Comparison of ENCODE assay signal across 16 cellular contexts in genomic region chr5:95673076-95673475, GRCh38. TPM values are rescaled to one million over a fixed set of nuclear protein-coding genes. Genes with fewer than 3 reads are reported as not detected.
DNase-seq lines count a peak whose midpoint lies in the region; ATAC-seq and TF ChIP-seq lines count a peak whose summit lies in the region.
"Had no signal": no experiment of that assay in that cellular context is flagged by ENCODE, and none has a peak within 500 bp of the region (broad histone marks: within the 10 kb centered on the region; RNA-seq: fewer than 3 reads in every experiment).

No MANE protein-coding gene starts in this region.

- peak overlapping the region in 1 of 2 experiments; percentile 11 for H3K4ac ChIP-seq in mesenchymal stem cell (ENCODE audit: low read depth in 1 of 2, low read length in 2 of 2)

- peak overlapping the region in 1 of 2 experiments; percentile 51 for H3K14ac ChIP-seq in mesenchymal stem cell (ENCODE audit: low read length in 2 of 2)

- no peak for TF ChIP-seq CTCF in fibroblast of mammary gland (conservative IDR thresholded peaks at IDR 0.05; ENCODE audit: control insufficient read depth, insufficient read depth, low read depth, low read length)

- H3K23ac ChIP-seq in mesenchymal stem cell (ENCODE audit: low read length in 2 of 2) = no peak overlapping the region

- no peaks in the 10 kb centered on the region for H3K36me3 ChIP-seq in mesenchymal stem cell (ENCODE audit: control insufficient read depth in 1 of 2, insufficient read depth in 2 of 2, low read depth in 1 of 2, low read length in 2 of 2)

- peak; percentile 17 for DNase-seq in AG08396 (ENCODE audit: low spot score)
- peak; percentile 34 for DNase-seq in NCI-H460 (ENCODE audit: extremely low read depth, low read depth)
- DNase-seq in fibroblast of mammary gland (ENCODE audit: low read depth) = peak; percentile 32
- peak; percentile 43 for DNase-seq in mesenchymal stem cell
- DNase-seq in left colon = no peak
- no peak for DNase-seq in NCI-H187 (lab: John Stamatoyannopoulos, UW)
- no peak for DNase-seq in kidney glomerular epithelial cell (lab: John Stamatoyannopoulos, UW)
- DNase-seq in mesenteric fat pad (ENCODE audit: low spot score) = no peak
- DNase-seq: ACHN; activated effector memory CD4-positive, alpha-beta T cell treated with anti-CD3 and anti-CD28 coated beads, Interleukin-2, amount 50 U/mL, for 16 hours; GDM1; NCI-H1694; NCI-H446 treated with DMSO at 0.1 percent for 48 hours had no signal

- H4K91ac ChIP-seq in mesenchymal stem cell (ENCODE audit: low read length) = peak overlapping the region; percentile 80

- H3K4me2 ChIP-seq in mesenchymal stem cell (ENCODE audit: low read length, poor library complexity, severe bottlenecking) = no peak overlapping the region

- 69% methylated on average over 3 of the region's 3 CpGs for WGBS in mesenchymal stem cell

- peak overlapping the region; percentile 28 for H2BK15ac ChIP-seq in mesenchymal stem cell (ENCODE audit: low read depth, poor library complexity, severe bottlenecking)

- no peak overlapping the region for H3K27ac ChIP-seq in mesenchymal stem cell (ENCODE audit: low read length, poor library complexity, severe bottlenecking)
- H3K27ac ChIP-seq: parathyroid adenoma had no signal

- ATAC-seq in left colon = no peak

- intact Hi-C loops in left colon (cut with DNase I, micrococcal nuclease) = loop anchor here in 1 of 2 donors (5.0 kb wide), 1 partner anchor 54 kb away; no protein-coding TSS in a partner anchor

- H3K4me3 ChIP-seq in fibroblast of mammary gland (ENCODE audit: control insufficient read depth, low read depth, low read length) (no peak overlapping the region), mesenchymal stem cell (ENCODE audit: insufficient read depth in 1 of 2, low read depth in 1 of 2, low read length in 2 of 2) (no peak overlapping the region)

- peak overlapping the region; percentile 54 to 74 for H3K18ac ChIP-seq in mesenchymal stem cell (ENCODE audit: low read depth in 1 of 2, low read length in 2 of 2)

- H2AFZ ChIP-seq in mesenchymal stem cell (ENCODE audit: low read depth, low read length) = no peak overlapping the region
- H2AFZ ChIP-seq: parathyroid adenoma had no signal

- no peak overlapping the region for H2BK5ac ChIP-seq in mesenchymal stem cell (ENCODE audit: low read depth, low read length, poor library complexity, severe bottlenecking)

- no peaks in the 10 kb centered on the region for H3K79me1 ChIP-seq in mesenchymal stem cell (replicated peaks; ENCODE audit: low read length, poor library complexity, severe bottlenecking)

- H2BK120ac ChIP-seq in mesenchymal stem cell (ENCODE audit: low read depth, low read length) = no peak overlapping the region

- H3K4me1 ChIP-seq in mesenchymal stem cell (ENCODE audit: control insufficient read depth, insufficient read depth, low read depth, low read length) = no peaks in the 10 kb centered on the region

- no peaks in the 10 kb centered on the region for H3K27me3 ChIP-seq in mesenchymal stem cell (ENCODE audit: control insufficient read depth in 1 of 2, insufficient read depth in 1 of 2, low read length in 2 of 2)

- H2BK12ac ChIP-seq in mesenchymal stem cell (ENCODE audit: low read length in 2 of 2) = no peak overlapping the region

- no peak overlapping the region for H4K8ac ChIP-seq in mesenchymal stem cell (ENCODE audit: low read length)

- no peak overlapping the region for H3K9ac ChIP-seq in mesenchymal stem cell (ENCODE audit: low read length)
- H3K9ac ChIP-seq: parathyroid adenoma had no signal

- H2AK5ac ChIP-seq in mesenchymal stem cell (ENCODE audit: low read length, severe bottlenecking) = no peak overlapping the region

- no peaks in the 10 kb centered on the region for H3K9me3 ChIP-seq in mesenchymal stem cell (ENCODE audit: control insufficient read depth, low read length)

RNA-seq across cellular contexts. Expression of gene SPATA9, which starts 9.7 kb away (rescaled TPM):
- total RNA-seq in NCI-H460 (2014; rRNA removed; shearing (Covaris generic)) = 0.42 and 0.49 TPM in 2 replicates
- 1.7 TPM in 1 of 2 replicates, not detected in the other for polyA plus RNA-seq in NCI-H460 (2014; cell fraction: nucleus; rRNA removed)
- polyA plus RNA-seq in mesenchymal stem cell (2013, experiment 1 of 2) = 0.69 TPM
- 0.49 TPM for polyA plus RNA-seq in mesenchymal stem cell (2013, experiment 2 of 2)
- total RNA-seq in left colon (under 1 TPM; 0.31 to 0.49 TPM), mesenteric fat pad (3.5 TPM)
- total RNA-seq: activated CD8-positive, alpha-beta memory T cell treated with anti-CD3 and anti-CD28 coated beads for 36 hours had no signal
- polyA plus RNA-seq: keratinocyte had no signal

RNA-seq across cellular contexts. Expression of gene RFESD, which starts 26.5 kb away (rescaled TPM):
- 8.9 and 9.4 TPM in 2 replicates for total RNA-seq in NCI-H460 (2014; rRNA removed; shearing (Covaris generic))
- polyA plus RNA-seq in NCI-H460 (2014; cell fraction: nucleus; rRNA removed) = 0.98 and 12.0 TPM in 2 replicates
- polyA plus RNA-seq in mesenchymal stem cell (2013, experiment 1 of 2) = 1.3 TPM
- 1.6 TPM for polyA plus RNA-seq in mesenchymal stem cell (2013, experiment 2 of 2)
- total RNA-seq in left colon = under 1 TPM; 0.55 to 0.84 TPM
- total RNA-seq in mesenteric fat pad = 1.1 TPM

RNA-seq across cellular contexts. Expression of gene GPR150, which starts 53.2 kb away (rescaled TPM):
- total RNA-seq in NCI-H460 (2014; rRNA removed; shearing (Covaris generic)) = not detected in 2 replicates
- polyA plus RNA-seq in NCI-H460 (2014; cell fraction: nucleus; rRNA removed) = 0.26 TPM in 1 of 2 replicates, not detected in the other
- 0.36 TPM for polyA plus RNA-seq in mesenchymal stem cell (2013, experiment 1 of 2)
- 0.48 TPM for polyA plus RNA-seq in mesenchymal stem cell (2013, experiment 2 of 2)
- total RNA-seq in left colon (under 1 TPM; 0.37 to 0.45 TPM), mesenteric fat pad (0.32 TPM)

RNA-seq across cellular contexts. Expression of gene RHOBTB3, which starts 58.1 kb away (rescaled TPM):
- total RNA-seq in NCI-H460 (2014; rRNA removed; shearing (Covaris generic)) = 148 and 149 TPM in 2 replicates
- 83.1 and 99.6 TPM in 2 replicates for polyA plus RNA-seq in NCI-H460 (2014; cell fraction: nucleus; rRNA removed)
- 279 TPM for polyA plus RNA-seq in mesenchymal stem cell (2013, experiment 1 of 2)
- 271 TPM for polyA plus RNA-seq in mesenchymal stem cell (2013, experiment 2 of 2)
- 10 to 100 TPM; 49.8 to 54.0 TPM for total RNA-seq in left colon
- 160 TPM for total RNA-seq in mesenteric fat pad

Comparison
In these comparisons a context has a peak if more than half of its experiments do, and no peak if none do; other contexts are left out.
1. DNase-seq: peak in AG08396 (single experiment), NCI-H460 (single experiment), fibroblast of mammary gland (single experiment) and mesenchymal stem cell (single experiment); none in left colon (0 of 2), NCI-H187 (0 of 2), kidney glomerular epithelial cell (single experiment) and mesenteric fat pad (single experiment).